ENCODE assay signal across 24 cellular contexts in the genomic region with DNA sequence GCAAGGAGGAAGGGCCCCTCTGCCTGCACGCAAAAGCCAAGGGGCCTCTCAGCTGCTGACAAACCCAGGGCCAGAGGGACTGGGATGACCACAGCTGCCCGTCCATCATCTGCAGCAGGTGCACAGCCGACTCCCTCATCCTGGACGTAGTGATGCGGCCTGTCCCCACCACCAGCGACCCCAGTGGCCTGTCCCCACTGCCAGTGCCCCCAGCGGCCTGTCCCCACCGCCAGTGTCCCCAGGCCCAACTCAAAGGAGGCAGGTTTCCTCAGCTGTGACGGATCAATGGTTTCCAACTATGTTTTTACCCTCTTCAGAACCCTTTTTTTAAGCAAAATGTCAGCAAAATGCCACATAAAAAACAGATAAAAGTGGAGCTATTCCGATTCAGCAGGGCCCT.
"Had no signal": no experiment of that assay in that cellular context is flagged by ENCODE, and none has a peak within 500 bp of the region (broad histone marks: within the 10 kb centered on the region; RNA-seq: fewer than 3 reads in every experiment).

No MANE protein-coding gene starts in this region.

- H3K4me1 Mint-ChIP-seq: activated naive CD8-positive, alpha-beta T cell treated with anti-CD3 and anti-CD28 coated beads, Interleukin-2, amount 10 ng/mL, durations not matched to agents 7 days and 5 days had no signal

- H3K4me2 ChIP-seq: PC-9 had no signal

- H3K9me3 ChIP-seq: adrenal gland, MG63 had no signal

- H2AFZ ChIP-seq: PC-9 had no signal

- H3K27ac Mint-ChIP-seq: activated CD8-positive, alpha-beta T cell treated with anti-CD3 and anti-CD28 coated beads, Interleukin-2, amount 10 ng/mL, durations not matched to agents 7 days and 5 days; activated naive CD8-positive, alpha-beta T cell treated with anti-CD3 and anti-CD28 coated beads, Interleukin-2, amount 10 ng/mL, durations not matched to agents 7 days and 5 days; T-helper 17 cell had no signal

- H3K27me3 ChIP-seq: adrenal gland, MG63 had no signal

- H3K27me3 Mint-ChIP-seq: activated naive CD8-positive, alpha-beta T cell treated with anti-CD3 and anti-CD28 coated beads, Interleukin-2, amount 10 ng/mL, durations not matched to agents 7 days and 5 days; central memory CD8-positive, alpha-beta T cell; T-helper 17 cell had no signal

- H3K4me3 Mint-ChIP-seq: activated CD8-positive, alpha-beta T cell treated with anti-CD3 and anti-CD28 coated beads, Interleukin-2, amount 10 ng/mL, durations not matched to agents 7 days and 5 days; activated naive CD8-positive, alpha-beta T cell treated with anti-CD3 and anti-CD28 coated beads, Interleukin-2, amount 10 ng/mL, durations not matched to agents 7 days and 5 days; central memory CD8-positive, alpha-beta T cell; T-helper 17 cell; WTC11 had no signal

- H3K4me3 ChIP-seq: adrenal gland, MG63, PC-9 had no signal

- H3K27ac ChIP-seq: adrenal gland, PC-9 had no signal

- ATAC-seq: activated CD8-positive, alpha-beta T cell treated with anti-CD3 and anti-CD28 coated beads, Interleukin-2, amount 10 ng/mL, durations not matched to agents 7 days and 5 days; T-helper 17 cell; WTC11 had no signal

- DNase-seq: activated CD4-positive, alpha-beta T cell treated with anti-CD3 and anti-CD28 coated beads for 48 hours; activated CD4-positive, alpha-beta T cell treated with anti-CD3 and anti-CD28 coated beads, Interleukin-2, amount 50 U/mL, for 4 hours; activated CD4-positive, CD25-positive, alpha-beta regulatory T cell treated with anti-CD3 and anti-CD28 coated beads, Interleukin-2, amount 50 U/mL, for 72 hours; activated CD8-positive, alpha-beta memory T cell treated with anti-CD3 and anti-CD28 coated beads, Interleukin-2, amount 50 U/mL, for 48 hours; activated CD8-positive, alpha-beta T cell treated with anti-CD3 and anti-CD28 coated beads, Interleukin-2, amount 10 ng/mL, durations not matched to agents 7 days and 5 days; activated naive CD4-positive, alpha-beta T cell treated with anti-CD3 and anti-CD28 coated beads, Interleukin-2, amount 50 U/mL, for 16 hours; activated naive CD8-positive, alpha-beta T cell treated with anti-CD3 and anti-CD28 coated beads, Interleukin-2, amount 10 ng/mL, durations not matched to agents 7 days and 5 days; activated T-cell treated with anti-CD3 and anti-CD28 coated beads, Interleukin-2, amount 50 U/mL, for 1 hour; adrenal gland; anterior cingulate cortex; MG63; NCI-H1105; NCI-H1436; NCI-H1694 treated with DMSO at 0.1 percent for 48 hours; NCI-H2029 treated with DMSO at 0.1 percent for 48 hours; NCI-H345; NCI-H510A; NCI-H526 treated with DMSO at 0.1 percent for 48 hours; PC-9; SIG-M5; T-helper 17 cell; T-helper 9 cell had no signal

- H3K36me3 ChIP-seq: adrenal gland had no signal
